10 cellular contexts compared by ENCODE assay signal in the genomic region with DNA sequence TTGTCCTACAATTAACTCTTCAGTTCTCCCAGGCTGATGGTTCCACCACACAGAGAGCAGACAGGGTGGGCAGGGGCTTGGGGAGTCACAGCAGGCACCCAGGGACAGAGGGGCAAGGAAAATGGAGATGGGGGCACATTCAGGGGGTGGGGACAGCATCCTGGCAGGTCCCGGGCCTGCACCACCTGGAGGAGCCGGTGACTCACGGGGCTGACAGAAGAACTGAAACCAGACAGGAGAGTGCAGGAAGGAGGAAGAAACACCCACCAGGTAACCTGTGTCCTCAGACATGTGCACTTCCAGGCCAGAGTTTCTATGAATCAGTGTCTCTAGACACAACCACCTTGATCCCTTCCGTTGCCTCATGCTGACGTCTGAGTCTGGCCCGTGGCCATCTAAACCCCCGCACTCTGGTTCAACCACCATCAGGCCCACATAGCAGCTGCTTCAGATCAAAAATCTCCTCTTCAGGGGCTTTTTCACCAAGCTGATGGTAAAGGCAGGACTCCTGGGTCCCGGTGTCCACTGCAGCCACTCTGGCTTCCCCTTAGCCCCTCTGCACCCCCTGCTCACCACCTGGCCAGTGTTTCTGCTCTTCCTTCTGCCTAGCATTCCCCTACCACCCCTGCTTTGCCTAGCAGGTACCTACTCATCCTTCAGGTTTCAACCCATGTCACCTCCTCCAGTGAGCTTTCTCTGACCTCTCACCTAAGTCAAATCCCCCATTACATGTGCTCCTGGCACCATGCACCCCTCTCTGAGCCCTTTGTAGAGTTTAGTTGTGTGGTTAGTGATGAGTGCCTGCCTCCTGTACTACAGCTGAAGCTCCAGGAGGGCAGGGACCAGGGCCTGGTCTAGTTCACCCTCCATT. TPM values are rescaled to one million over a fixed set of nuclear protein-coding genes. Genes with fewer than 3 reads are reported as not detected.
DNase-seq lines count a peak whose midpoint lies in the region; ATAC-seq and TF ChIP-seq lines count a peak whose summit lies in the region.
"Had no signal": no experiment of that assay in that cellular context is flagged by ENCODE, and none has a peak within 500 bp of the region (broad histone marks: within the 10 kb centered on the region; RNA-seq: fewer than 3 reads in every experiment).

No MANE protein-coding gene starts in this region.

- TF ChIP-seq CTCF in GM12865 (IDR thresholded peaks at IDR 0.05; ENCODE audit: insufficient read depth, low read depth, low read length, missing control alignments) (no peak), breast epithelium (IDR thresholded peaks at IDR 0.05) (no peak)

- H3K27me3 ChIP-seq in GM23248 (replicated peaks; ENCODE audit: insufficient read depth) (no peaks in the 10 kb centered on the region), breast epithelium (no peaks in the 10 kb centered on the region)

- H3K4me3 ChIP-seq in GM12865 (ENCODE audit: low read depth, low read length) (peak overlapping the region; percentile 29), GM23248 (no peak overlapping the region), breast epithelium (no peak overlapping the region)

- no peaks in the 10 kb centered on the region for H3K9me3 ChIP-seq in GM23248 (ENCODE audit: low read depth)
- no peaks in the 10 kb centered on the region for H3K9me3 ChIP-seq in breast epithelium

- intact Hi-C loops in breast epithelium (cut with DNase I; ENCODE audit: low total_unique reads), result no loop called here
- intact Hi-C loops in posterior vena cava (cut with DNase I), result no loop called here
- intact Hi-C loops in left ventricle myocardium superior (cut with micrococcal nuclease), result loop anchor here (5.0 kb wide), 1 partner anchor 53 kb away; no protein-coding TSS in a partner anchor

- no peak overlapping the region for H2AFZ ChIP-seq in GM23248

- peaks cover 16% of the 10 kb centered on the region for H3F3A ChIP-seq in GM23248 (ENCODE audit: insufficient read depth)

- H4K20me1 ChIP-seq in GM23248 (ENCODE audit: insufficient read depth), result no peaks in the 10 kb centered on the region

- no peaks in the 10 kb centered on the region for H3K79me2 ChIP-seq in GM23248 (ENCODE audit: insufficient read depth)

- WGBS in GM23248 (ENCODE audit: low coverage in 1 of 2, low lambda C conversion rate in 2 of 2, missing lambda C conversion rate in 2 of 2), 2 experiments, result 46 to 47% methylated on average over 8 of the region's 8 CpGs

- DNase-seq in GM12865 (ENCODE audit: low read depth) (peak; percentile 92), GM23248 (peak; percentile 61), OCI-M1 (lab: John Stamatoyannopoulos, UW) (peak; percentile 22), breast epithelium (ENCODE audit: low spot score in 2 of 2) (peak in 1 of 2 donors; percentile 63), NCI-H2227 (lab: John Stamatoyannopoulos, UW; ENCODE audit: unreplicated experiment) (no peak), posterior vena cava (ENCODE audit: low spot score) (no peak), left ventricle myocardium superior (no peak)
- DNase-seq in stimulated activated CD8-positive, alpha-beta memory T cell treated with anti-CD3 and anti-CD28 coated beads, Interleukin-12 subunit alpha, Interleukin-12 subunit beta, amount 100 ng/mL, for 1 hour (ENCODE audit: low read depth), result peak; percentile 45

- no peak overlapping the region for H3K9ac ChIP-seq in GM23248

- in situ Hi-C loops in GM23248 (cut with MboI), result loop anchor here (5.0 kb wide), 1 partner anchor 53 kb away; no protein-coding TSS in a partner anchor

- H3K27ac ChIP-seq in GM23248, result peak overlapping the region; percentile 31; the same call in 1 of the 2 replicates
- peak overlapping the region; percentile 62 to 80 for H3K27ac ChIP-seq in breast epithelium
- H3K27ac ChIP-seq: HL-60 had no signal

- no peaks in the 10 kb centered on the region for H3K9me2 ChIP-seq in GM23248 (ENCODE audit: insufficient read depth)

- no peak for ATAC-seq in left ventricle myocardium superior

- H3K36me3 ChIP-seq in GM23248 (ENCODE audit: low read depth), result no peaks in the 10 kb centered on the region
- no peaks in the 10 kb centered on the region for H3K36me3 ChIP-seq in breast epithelium

- no peak for TF ChIP-seq POLR2A in breast epithelium (IDR thresholded peaks at IDR 0.05)

- H3K4me1 ChIP-seq in GM23248 (ENCODE audit: insufficient read depth) (peaks cover 31% of the 10 kb centered on the region), breast epithelium (peaks cover 0 to 13% of the 10 kb centered on the region in 2 donors)

- no peak overlapping the region for H3K4me2 ChIP-seq in GM23248 (ENCODE audit: unreplicated experiment)

RNA-seq across cellular contexts. Expression of gene CYP11A1, which starts 16.5 kb away (rescaled TPM):
- total RNA-seq in GM23248 (2014; rRNA removed; shearing (Covaris generic)), result 0.25 and 0.32 TPM in 2 replicates
- polyA plus RNA-seq in GM23248 (2016; fragmentation: Nextera tagmentation; extraction: Ambion mirVana), result 1.2 and 1.9 TPM in 2 replicates
- total RNA-seq in breast epithelium, result 1 to 10 TPM; 1.1 to 4.6 (median 1.3) TPM
- total RNA-seq in posterior vena cava, result 1 to 10 TPM in 1 of 2 donors, under 1 TPM in 1; 0.71 to 1.2 TPM
- total RNA-seq in left ventricle myocardium superior, result 0.55 TPM
- total RNA-seq: endothelial cell of umbilical vein had no signal

RNA-seq across cellular contexts. Expression of gene SEMA7A, which starts 49.8 kb away (rescaled TPM):
- total RNA-seq in GM23248 (2014; rRNA removed; shearing (Covaris generic)), result 132 and 151 TPM in 2 replicates
- polyA plus RNA-seq in GM23248 (2016; fragmentation: Nextera tagmentation; extraction: Ambion mirVana), result 41.2 and 42.3 TPM in 2 replicates
- 1 to 10 TPM in 1 of 3 donors, under 1 TPM in 2; 0.80 to 1.3 (median 0.88) TPM for total RNA-seq in breast epithelium
- total RNA-seq in posterior vena cava, result 1 to 10 TPM; 1.2 to 2.0 TPM
- total RNA-seq in left ventricle myocardium superior, result 1.3 TPM

Comparison
In these comparisons a context has a peak if more than half of its experiments do, and no peak if none do; other contexts are left out.
1. DNase-seq: peak in GM12865 (single experiment), GM23248 (single experiment), OCI-M1 (single experiment) and stimulated activated CD8-positive, alpha-beta memory T cell treated with anti-CD3 and anti-CD28 coated beads, Interleukin-12 subunit alpha, Interleukin-12 subunit beta, amount 100 ng/mL, for 1 hour (single experiment); none in NCI-H2227 (single experiment), posterior vena cava (single experiment) and left ventricle myocardium superior (single experiment).
2. RNA of gene SEMA7A, which starts 49.8 kb away (total RNA-seq): 132 to 151 TPM in GM23248; 1.2 to 2.0 TPM in posterior vena cava, 1.3 TPM in left ventricle myocardium superior (single experiment) and 0.80 to 1.3 TPM in breast epithelium; every median in the first group is over 10 times any median in the second.